ENCODE assay signal across 20 cellular contexts in the genomic region with DNA sequence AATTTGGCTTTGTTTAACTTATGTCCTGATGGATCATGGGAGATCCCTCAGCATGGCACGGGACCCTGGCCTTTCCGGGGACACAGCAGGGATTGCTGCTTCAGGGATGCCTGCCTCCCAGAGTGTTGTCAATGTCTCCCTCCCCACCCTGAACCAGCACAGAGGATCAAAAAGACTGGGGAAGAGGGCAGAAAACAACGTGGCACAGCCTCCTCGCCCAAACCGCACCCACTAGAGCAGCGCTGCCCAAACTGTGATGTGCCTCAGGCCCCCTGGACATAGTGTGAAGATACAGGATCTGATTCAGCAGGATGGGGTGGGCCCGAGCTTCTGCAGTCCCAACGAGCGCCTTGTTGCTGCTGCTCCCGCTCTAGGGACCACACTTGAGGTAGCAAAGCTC. TPM values are rescaled to one million over a fixed set of nuclear protein-coding genes. Genes with fewer than 3 reads are reported as not detected.
"Had no signal": no experiment of that assay in that cellular context is flagged by ENCODE, and none has a peak within 500 bp of the region (broad histone marks: within the 10 kb centered on the region; RNA-seq: fewer than 3 reads in every experiment).

No MANE protein-coding gene starts in this region.

- H3K4me3 Mint-ChIP-seq: dendritic cell treated with granulocyte-macrophage colony-stimulating factor and Interleukin-4, amounts not matched to agents 40 ng/mL and 50 ng/mL, for 4 days; effector memory CD8-positive, alpha-beta T cell; immature natural killer cell; naive thymus-derived CD8-positive, alpha-beta T cell; stimulated activated naive B cell treated with anti-CD40 and anti-IgM and Interleukin-4, amounts not matched to agents 10 μg/mL and 1 μg/mL and 100 μg/mL, for 72 hours; stimulated activated naive CD8-positive, alpha-beta T cell treated with anti-CD3 and anti-CD28 coated beads, Interleukin-15, amount 100 ng/mL, for 72 hours had no signal

- H3K36me3 ChIP-seq: esophagus muscularis mucosa, gastroesophageal sphincter, ovary, spleen, tibial nerve, upper lobe of right lung, vagina had no signal

- H3K27ac ChIP-seq: epithelial cell of prostate, esophagus muscularis mucosa, gastroesophageal sphincter, ovary, spleen, testis, tibial nerve, upper lobe of right lung, vagina had no signal

- H3K9me3 Mint-ChIP-seq: dendritic cell treated with granulocyte-macrophage colony-stimulating factor and Interleukin-4, amounts not matched to agents 40 ng/mL and 50 ng/mL, for 4 days; effector memory CD8-positive, alpha-beta T cell; immature natural killer cell; stimulated activated naive B cell treated with anti-CD40 and anti-IgM and Interleukin-4, amounts not matched to agents 10 μg/mL and 1 μg/mL and 100 μg/mL, for 72 hours; stimulated activated naive CD8-positive, alpha-beta T cell treated with anti-CD3 and anti-CD28 coated beads, Interleukin-15, amount 100 ng/mL, for 72 hours had no signal

- H3K4me1 Mint-ChIP-seq: immature natural killer cell had no signal

- H3K27me3 ChIP-seq: ovary, testis, tibial nerve, upper lobe of right lung, vagina had no signal

- H3K4me3 ChIP-seq: esophagus muscularis mucosa, gastroesophageal sphincter, ovary, spleen, testis, tibial nerve, upper lobe of right lung, vagina had no signal

- DNase-seq: spleen, upper lobe of right lung had no signal

- H3K27ac Mint-ChIP-seq: dendritic cell treated with granulocyte-macrophage colony-stimulating factor and Interleukin-4, amounts not matched to agents 40 ng/mL and 50 ng/mL, for 4 days; effector memory CD8-positive, alpha-beta T cell; immature natural killer cell; naive thymus-derived CD8-positive, alpha-beta T cell; stimulated activated naive B cell treated with anti-CD40 and anti-IgM and Interleukin-4, amounts not matched to agents 10 μg/mL and 1 μg/mL and 100 μg/mL, for 72 hours; stimulated activated naive CD8-positive, alpha-beta T cell treated with anti-CD3 and anti-CD28 coated beads, Interleukin-15, amount 100 ng/mL, for 72 hours had no signal

- FAIRE-seq: colon, kidney had no signal

- H3K4me1 ChIP-seq: testis, upper lobe of right lung, vagina had no signal

- H3K9me3 ChIP-seq: gastroesophageal sphincter, ovary, testis, upper lobe of right lung, vagina had no signal

RNA-seq across cellular contexts. Expression of gene SLC6A20, which starts 34.5 kb away (rescaled TPM):
- total RNA-seq: fibroblast of villous mesenchyme, lung microvascular endothelial cell had no signal
- polyA plus RNA-seq: immature natural killer cell; naive thymus-derived CD8-positive, alpha-beta T cell; neural cell had no signal
